8 cellular contexts compared by ENCODE assay signal in the genomic region with DNA sequence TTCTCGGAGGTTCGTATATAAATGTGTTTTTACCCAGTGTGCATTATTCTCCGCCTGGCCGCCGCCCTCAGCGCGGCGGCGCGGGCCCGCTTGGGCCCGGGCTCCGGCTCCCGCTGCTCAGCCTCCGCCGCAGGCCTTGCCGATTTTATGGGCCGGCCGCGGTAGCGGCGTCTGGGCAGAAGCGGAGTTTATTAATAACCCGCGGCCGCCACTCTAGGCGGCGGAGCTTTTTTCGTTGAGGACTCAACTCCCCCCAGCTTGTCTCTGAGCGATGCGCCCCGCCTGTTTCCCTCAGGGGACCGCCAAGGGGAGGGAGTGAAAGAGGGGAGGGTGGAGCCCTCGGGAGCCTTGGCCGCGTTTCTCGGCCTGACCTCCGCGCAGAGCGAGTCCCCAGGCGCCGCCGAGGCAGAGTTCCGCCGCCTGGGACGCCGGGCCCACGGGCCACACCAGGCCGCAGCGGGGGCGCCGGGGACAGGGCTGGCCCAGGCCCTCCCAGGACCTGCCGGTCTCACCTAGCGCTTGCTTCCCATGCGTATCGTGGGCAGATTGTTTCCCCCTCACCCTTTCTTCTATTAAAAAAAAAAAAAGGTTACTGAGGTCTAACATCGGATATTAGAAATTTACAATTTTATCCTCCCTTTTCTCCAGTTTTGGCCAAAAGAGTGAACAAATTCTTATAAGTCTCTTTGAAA. TPM values are rescaled to one million over a fixed set of nuclear protein-coding genes. Genes with fewer than 3 reads are reported as not detected.
DNase-seq lines count a peak whose midpoint lies in the region; ATAC-seq lines count a peak whose summit lies in the region.

No MANE protein-coding gene starts in this region.

- peaks cover 0 to 4% (median 0%) of the 10 kb centered on the region in 7 donors for H3K9me3 Mint-ChIP-seq in CD4-positive, CD25-positive, alpha-beta regulatory T cell

- H3K4me1 ChIP-seq in CD4-positive, CD25-positive, alpha-beta regulatory T cell (ENCODE audit: control insufficient read depth, insufficient read depth, low read length, poor library complexity, severe bottlenecking), result peaks cover 36% of the 10 kb centered on the region

- H3K4me3 Mint-ChIP-seq in CD4-positive, CD25-positive, alpha-beta regulatory T cell, result peak overlapping the region; percentile 90 to 97 (median 94)

- H3K4me3 ChIP-seq in CD4-positive, CD25-positive, alpha-beta regulatory T cell (ENCODE audit: low read depth, low read length), result peak overlapping the region; percentile 94

- H3K27me3 ChIP-seq in CD4-positive, CD25-positive, alpha-beta regulatory T cell (ENCODE audit: control insufficient read depth, insufficient read depth, low read length), result no peaks in the 10 kb centered on the region

- H3K27me3 Mint-ChIP-seq in CD4-positive, CD25-positive, alpha-beta regulatory T cell, result no peaks in the 10 kb centered on the region

- DNase-seq in CD4-positive, CD25-positive, alpha-beta regulatory T cell, result peak; percentile 73 to 89 (median 85)
- DNase-seq in NCI-H774 (lab: John Stamatoyannopoulos, UW) (peak; percentile 88), medulla oblongata (ENCODE audit: extremely low spot score) (peak; percentile 93)
- peak; percentile 62 to 63 for DNase-seq in activated CD8-positive, alpha-beta memory T cell treated with anti-CD3 and anti-CD28 coated beads for 1 hour (ENCODE audit: extremely low read depth in 1 of 2, low read depth in 1 of 2)
- DNase-seq in effector CD8-positive, alpha-beta T cell (lab: John Stamatoyannopoulos, UW), result peak; percentile 64
- peak; percentile 65 for DNase-seq in stimulated activated CD8-positive, alpha-beta memory T cell treated with anti-CD3 and anti-CD28 coated beads, Interleukin-12 subunit alpha, Interleukin-12 subunit beta, amount 100 ng/mL, for 1 hour (ENCODE audit: low read depth)

- no peaks in the 10 kb centered on the region for H3K9me3 ChIP-seq in CD4-positive, CD25-positive, alpha-beta regulatory T cell (ENCODE audit: control insufficient read depth in 2 of 2, low read length in 2 of 2)

- H3K36me3 Mint-ChIP-seq in CD4-positive, CD25-positive, alpha-beta regulatory T cell, result peaks cover 3% of the 10 kb centered on the region

- H3K27ac ChIP-seq in CD4-positive, CD25-positive, alpha-beta regulatory T cell (ENCODE audit: insufficient read depth, low read length, poor library complexity, severe bottlenecking), result peak overlapping the region; percentile 98

- H3K27ac Mint-ChIP-seq in CD4-positive, CD25-positive, alpha-beta regulatory T cell, result peak overlapping the region; percentile 98 to 100 (median 99)

- peak; percentile 33 to 36 for ATAC-seq in CD4-positive, CD25-positive, alpha-beta regulatory T cell (ENCODE audit: low read depth in 2 of 2)
- ATAC-seq in GM19395 (IDR thresholded peaks at IDR 0.05; ENCODE audit: unreplicated experiment) (peak; percentile 51), HG03521 (IDR thresholded peaks at IDR 0.05; ENCODE audit: unreplicated experiment) (peak; percentile 44)

- H3K36me3 ChIP-seq in CD4-positive, CD25-positive, alpha-beta regulatory T cell (ENCODE audit: control insufficient read depth, insufficient read depth, low read length), result no peaks in the 10 kb centered on the region

- peaks cover 16 to 41% (median 25%) of the 10 kb centered on the region in 4 donors for H3K4me1 Mint-ChIP-seq in CD4-positive, CD25-positive, alpha-beta regulatory T cell

RNA-seq across cellular contexts. Expression of a gene that starts 0.4 kb away (rescaled TPM):
- 45.6 TPM for total RNA-seq in CD4-positive, CD25-positive, alpha-beta regulatory T cell
- polyA plus RNA-seq in CD4-positive, CD25-positive, alpha-beta regulatory T cell, result 10 to 100 TPM; 32.4 to 42.3 (median 36.4) TPM

Comparison
In these comparisons a context has a peak if more than half of its experiments do, and no peak if none do; other contexts are left out.
1. Peak in every context shown above with its lines: DNase-seq, ATAC-seq, H3K4me3 ChIP-seq and H3K27ac ChIP-seq.